In genomic region chr7:107907790-107908189, GRCh38 we compare ENCODE assay signal across 2 cellular contexts.
TF ChIP-seq lines count a peak whose summit lies in the region.

No MANE protein-coding gene starts in this region.

TF ChIP-seq in liver, 16 proteins besides CTCF, POLR2A, EP300 and RAD21 (continued from another document):
- TF ChIP-seq JUND (IDR thresholded peaks at IDR 0.05) = peak in 1 of 2 donors; percentile 15
- peak in 1 of 2 donors; percentile 28 for TF ChIP-seq RXRA (IDR thresholded peaks at IDR 0.05)
- TF ChIP-seq HNF4A (conservative IDR thresholded peaks at IDR 0.05) = peak; percentile 22 to 48
- no peak for TF ChIP-seq ATF3 (IDR thresholded peaks at IDR 0.05)

TF ChIP-seq in HepG2, 621 proteins besides CTCF, POLR2A, EP300 and RAD21:
- TF ChIP-seq ZFP36 (IDR thresholded peaks at IDR 0.05; ENCODE audit: borderline replicate concordance, low read depth, low read length, partially characterized antibody) (no peak), CEBPG (CRISPR knock-in tag; IDR thresholded peaks at IDR 0.05) (no peak), ZNF607 (CRISPR knock-in tag; IDR thresholded peaks at IDR 0.05; ENCODE audit: borderline replicate concordance) (no peak)
